ENCODE assay signal across 10 cellular contexts in genomic region chrX:137215467-137215866, GRCh38.
"Had no signal": no experiment of that assay in that cellular context is flagged by ENCODE, and none has a peak within 500 bp of the region (broad histone marks: within the 10 kb centered on the region; RNA-seq: fewer than 3 reads in every experiment).

No MANE protein-coding gene starts in this region.

- H3K9ac ChIP-seq: GM23248 had no signal

- H3K4me1 ChIP-seq: HAP-1 had no signal

- DNase-seq: GM23248, GOT3, H7, H9, HCEC 1CT, HFFc6 had no signal

- H3K27ac ChIP-seq: GM23248 had no signal

- H3K9me3 ChIP-seq: HAP-1 had no signal

- H3K4me2 ChIP-seq: GM23338 had no signal

- H3K36me3 ChIP-seq: HAP-1 had no signal

- H3K4me3 ChIP-seq: GM23248, GM23338, HAP-1 had no signal

- ATAC-seq: GM23338, HCT116 had no signal

- FAIRE-seq: H54 had no signal

- H2AFZ ChIP-seq: GM23248, GM23338 had no signal
